Comparison of ENCODE assay signal across 15 cellular contexts in the genomic region with DNA sequence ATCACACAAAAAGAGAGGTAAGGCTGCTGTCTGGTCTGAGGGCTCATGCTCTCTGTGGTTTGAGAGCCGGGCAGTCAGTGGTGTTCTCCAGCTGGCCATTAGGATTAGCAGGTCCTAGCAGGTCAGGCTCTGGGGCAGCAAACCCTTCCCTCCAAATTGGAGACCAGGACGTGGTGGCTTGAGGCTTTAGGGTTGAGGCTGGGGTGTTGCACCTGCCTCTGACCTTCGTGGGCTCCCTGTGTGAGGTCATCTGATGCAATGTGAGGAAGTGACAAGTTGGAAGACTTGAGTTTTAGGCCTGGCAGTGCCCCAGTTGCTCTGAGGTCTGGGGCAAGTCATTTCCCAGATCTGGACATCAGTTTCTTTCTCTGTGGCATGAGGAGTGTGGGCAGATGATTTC. TPM values are rescaled to one million over a fixed set of nuclear protein-coding genes. Genes with fewer than 3 reads are reported as not detected.
DNase-seq lines count a peak whose midpoint lies in the region; ATAC-seq and TF ChIP-seq lines count a peak whose summit lies in the region.
"Had no signal": no experiment of that assay in that cellular context is flagged by ENCODE, and none has a peak within 500 bp of the region (broad histone marks: within the 10 kb centered on the region; RNA-seq: fewer than 3 reads in every experiment).

No MANE protein-coding gene starts in this region.

- TF ChIP-seq CTCF in RWPE1 (conservative IDR thresholded peaks at IDR 0.05; ENCODE audit: low read depth) (no peak), PC-9 (conservative IDR thresholded peaks at IDR 0.05) (no peak)

- peaks cover 51% of the 10 kb centered on the region for H3K79me2 ChIP-seq in PC-9 (ENCODE audit: low read depth)

- BruUV-seq in PC-9 (replicated peaks; lab: Mats Ljungman, UMichigan), result no TSS peak

- peaks cover 61% of the 10 kb centered on the region for H3K4me1 Mint-ChIP-seq in activated CD4-positive, alpha-beta T cell treated with anti-CD3 and anti-CD28 coated beads for 36 hours
- H3K4me1 Mint-ChIP-seq in effector memory CD8-positive, alpha-beta T cell (ENCODE audit: low read depth in 2 of 2), result peaks cover 42 to 50% of the 10 kb centered on the region in 2 donors

- H3K9me3 ChIP-seq in skeletal muscle tissue (ENCODE audit: control insufficient read depth in 3 of 3, low read length in 3 of 3) (no peaks in the 10 kb centered on the region), MG63 (no peaks in the 10 kb centered on the region), PC-9 (ENCODE audit: insufficient read depth, low read depth) (no peaks in the 10 kb centered on the region)
- H3K9me3 ChIP-seq: ovary had no signal

- no peak overlapping the region for H3K4me3 Mint-ChIP-seq in activated CD4-positive, alpha-beta T cell treated with anti-CD3 and anti-CD28 coated beads for 36 hours
- H3K4me3 Mint-ChIP-seq in effector memory CD8-positive, alpha-beta T cell, result peak overlapping the region; percentile 19 to 40

- no peak overlapping the region for H2AFZ ChIP-seq in PC-9

- CTCF ChIA-PET in activated CD4-positive, alpha-beta T cell treated with anti-CD3 and anti-CD28 coated beads for 36 hours (lab: Charles Lee), result interaction anchor here (1.1 to 1.3 kb wide), 2 partner anchors 16 to 28 kb away, joined by 4 to 5 read pairs; no protein-coding TSS in a partner anchor
- CTCF ChIA-PET in RWPE1 (lab: Yijun Ruan, JAX) (interaction anchor here (0.9 kb wide), 1 partner anchor 44 kb away, joined by 4 read pairs; no protein-coding TSS in a partner anchor), PC-9 (lab: Charles Lee) (no interaction called here)

- DNase-seq in activated CD4-positive, alpha-beta T cell treated with anti-CD3 and anti-CD28 coated beads for 36 hours, result peak; percentile 35
- DNase-seq in activated CD4-positive, alpha-beta T cell treated with anti-CD3 and anti-CD28 coated beads for 48 hours, result no peak
- no peak for DNase-seq in RWPE1 (ENCODE audit: low spot score)
- DNase-seq in effector memory CD8-positive, alpha-beta T cell, result no peak
- DNase-seq in MG63, result no peak
- DNase-seq in PC-9, result no peak
- no peak for DNase-seq in stimulated activated CD4-positive, alpha-beta T cell treated with anti-CD3 and anti-CD28 coated beads, Interleukin-4, amount 100 ng/mL, for 4 hours
- DNase-seq: ACHN; activated effector memory CD4-positive, alpha-beta T cell treated with Interleukin-2 at 50 U/mL for 16 hours; NCI-H1694; ovary; stimulated activated CD4-positive, alpha-beta T cell treated with anti-CD3 and anti-CD28 coated beads, Interleukin-2, amount 100 ng/mL, for 48 hours had no signal

- H3K36me3 ChIP-seq in skeletal muscle tissue (ENCODE audit: control insufficient read depth in 3 of 3, insufficient read depth in 3 of 3, low read length in 3 of 3) (peaks cover 20 to 23% (median 22%) of the 10 kb centered on the region in 3 donors), MG63 (peaks cover 31% of the 10 kb centered on the region), PC-9 (ENCODE audit: low read depth) (no peaks in the 10 kb centered on the region)
- H3K36me3 ChIP-seq: ovary had no signal

- intact Hi-C loops in activated CD4-positive, alpha-beta T cell treated with anti-CD3 and anti-CD28 coated beads for 36 hours (cut with DNase I, micrococcal nuclease), result no loop called here
- intact Hi-C loops in PC-9 (cut with micrococcal nuclease; ENCODE audit: unreplicated experiment), result no loop called here

- no peaks in the 10 kb centered on the region for H3F3A ChIP-seq in PC-9 (ENCODE audit: insufficient read depth, low read depth)

- H3K4me2 ChIP-seq in PC-9, result no peak overlapping the region

- peak overlapping the region in 2 of 3 donors; percentile 30 to 60 for H3K9ac ChIP-seq in skeletal muscle tissue (ENCODE audit: low read depth in 1 of 3, low read length in 3 of 3)

- POLR2A ChIA-PET in activated CD4-positive, alpha-beta T cell treated with anti-CD3 and anti-CD28 coated beads for 36 hours (lab: Charles Lee), result no interaction called here
- POLR2A ChIA-PET in RWPE1 (lab: Yijun Ruan, JAX; ENCODE audit: low non-redundant PET), result no interaction called here
- POLR2A ChIA-PET in PC-9 (lab: Charles Lee; ENCODE audit: unreplicated experiment), result no interaction called here

- H4K20me1 ChIP-seq in PC-9 (ENCODE audit: insufficient read depth), result peaks cover 27% of the 10 kb centered on the region

- ATAC-seq in activated CD4-positive, alpha-beta T cell treated with anti-CD3 and anti-CD28 coated beads for 36 hours, result peak; percentile 50
- ATAC-seq in effector memory CD8-positive, alpha-beta T cell (replicated peaks), result no peak

- no peaks in the 10 kb centered on the region for H3K9me2 ChIP-seq in PC-9 (ENCODE audit: insufficient read depth)

- H3K4me3 ChIP-seq in skeletal muscle tissue (ENCODE audit: low read length in 3 of 3), result peak overlapping the region in 2 of 3 donors; percentile 19 to 40
- H3K4me3 ChIP-seq in MG63, result no peak overlapping the region
- H3K4me3 ChIP-seq in PC-9, result no peak overlapping the region
- H3K4me3 ChIP-seq: ovary had no signal

- H3K27ac ChIP-seq in RWPE1 (peak overlapping the region; percentile 55), skeletal muscle tissue (ENCODE audit: low read depth, low read length) (peak overlapping the region; percentile 61), PC-9 (no peak overlapping the region)
- H3K27ac ChIP-seq: ovary had no signal

- peaks cover 62 to 68% (median 65%) of the 10 kb centered on the region in 3 donors for H3K4me1 ChIP-seq in skeletal muscle tissue (ENCODE audit: control insufficient read depth in 3 of 3, insufficient read depth in 3 of 3, low read length in 3 of 3)
- no peaks in the 10 kb centered on the region for H3K4me1 ChIP-seq in PC-9 (replicated peaks; ENCODE audit: insufficient read depth)

- H3K9me3 Mint-ChIP-seq in activated CD4-positive, alpha-beta T cell treated with anti-CD3 and anti-CD28 coated beads for 36 hours (ENCODE audit: low read depth), result no peaks in the 10 kb centered on the region
- no peaks in the 10 kb centered on the region for H3K9me3 Mint-ChIP-seq in effector memory CD8-positive, alpha-beta T cell

- H3K27ac Mint-ChIP-seq in activated CD4-positive, alpha-beta T cell treated with anti-CD3 and anti-CD28 coated beads for 36 hours, result peak overlapping the region; percentile 87
- H3K27ac Mint-ChIP-seq in effector memory CD8-positive, alpha-beta T cell, result peak overlapping the region; percentile 76 to 79

- H3K36me3 Mint-ChIP-seq in activated CD4-positive, alpha-beta T cell treated with anti-CD3 and anti-CD28 coated beads for 36 hours (ENCODE audit: low read depth), result peaks cover 30% of the 10 kb centered on the region
- peaks cover 46% of the 10 kb centered on the region for H3K36me3 Mint-ChIP-seq in effector memory CD8-positive, alpha-beta T cell (ENCODE audit: insufficient read depth)

- H3K27me3 Mint-ChIP-seq in activated CD4-positive, alpha-beta T cell treated with anti-CD3 and anti-CD28 coated beads for 36 hours, result no peaks in the 10 kb centered on the region
- H3K27me3 Mint-ChIP-seq in effector memory CD8-positive, alpha-beta T cell, result no peaks in the 10 kb centered on the region

- H3K27me3 ChIP-seq in skeletal muscle tissue (ENCODE audit: control insufficient read depth in 3 of 3, insufficient read depth in 3 of 3, low read length in 3 of 3), result no peaks in the 10 kb centered on the region
- no peaks in the 10 kb centered on the region for H3K27me3 ChIP-seq in MG63
- H3K27me3 ChIP-seq in PC-9 (ENCODE audit: insufficient read depth, low read depth), result no peaks in the 10 kb centered on the region
- H3K27me3 ChIP-seq: ovary had no signal

RNA-seq across cellular contexts. Expression of gene SZRD1, which starts 24.4 kb away (rescaled TPM):
- total RNA-seq in activated CD4-positive, alpha-beta T cell treated with anti-CD3 and anti-CD28 coated beads for 36 hours, result 100 to 1,000 TPM; 184 to 238 TPM
- total RNA-seq in skeletal muscle tissue, result 13.0 TPM
- 81.1 and 101 TPM in 2 replicates for total RNA-seq in MG63 (2014; rRNA removed; shearing (Covaris generic); ENCODE audit: low replicate concordance)
- 104 and 114 TPM in 2 replicates for total RNA-seq in PC-9 (2021)

RNA-seq across cellular contexts. Expression of gene FBXO42, which starts 39.1 kb away (rescaled TPM):
- 10 to 100 TPM; 14.3 to 18.1 TPM for total RNA-seq in activated CD4-positive, alpha-beta T cell treated with anti-CD3 and anti-CD28 coated beads for 36 hours
- total RNA-seq in skeletal muscle tissue (12.0 TPM), PC-9 (2021) (13.0 and 15.3 TPM in 2 replicates)
- total RNA-seq in MG63 (2014; rRNA removed; shearing (Covaris generic); ENCODE audit: low replicate concordance), result 14.1 and 19.2 TPM in 2 replicates

RNA-seq across cellular contexts. Expression of gene SPATA21, which starts 45.8 kb away (rescaled TPM):
- total RNA-seq in activated CD4-positive, alpha-beta T cell treated with anti-CD3 and anti-CD28 coated beads for 36 hours, result not detected
- total RNA-seq in skeletal muscle tissue, result not detected
- not detected in 2 replicates for total RNA-seq in MG63 (2014; rRNA removed; shearing (Covaris generic); ENCODE audit: low replicate concordance)
- not detected in 2 replicates for total RNA-seq in PC-9 (2021)
- total RNA-seq: G401, ovary, subcutaneous adipose tissue had no signal

RNA-seq across cellular contexts. Expression of gene NECAP2, which starts 49.1 kb away (rescaled TPM):
- 10 to 100 TPM; 46.5 to 54.2 TPM for total RNA-seq in activated CD4-positive, alpha-beta T cell treated with anti-CD3 and anti-CD28 coated beads for 36 hours
- total RNA-seq in skeletal muscle tissue (40.2 TPM), PC-9 (2021) (49.6 and 52.4 TPM in 2 replicates)
- 42.4 and 86.0 TPM in 2 replicates for total RNA-seq in MG63 (2014; rRNA removed; shearing (Covaris generic); ENCODE audit: low replicate concordance)

Comparison
In these comparisons a context has a peak if more than half of its experiments do, and no peak if none do; other contexts are left out.
1. H3K4me3 ChIP-seq: peak in skeletal muscle tissue (2 of 3); none in MG63 (single experiment) and PC-9 (single experiment).